Comparison of ENCODE assay signal across 23 cellular contexts in the genomic region with DNA sequence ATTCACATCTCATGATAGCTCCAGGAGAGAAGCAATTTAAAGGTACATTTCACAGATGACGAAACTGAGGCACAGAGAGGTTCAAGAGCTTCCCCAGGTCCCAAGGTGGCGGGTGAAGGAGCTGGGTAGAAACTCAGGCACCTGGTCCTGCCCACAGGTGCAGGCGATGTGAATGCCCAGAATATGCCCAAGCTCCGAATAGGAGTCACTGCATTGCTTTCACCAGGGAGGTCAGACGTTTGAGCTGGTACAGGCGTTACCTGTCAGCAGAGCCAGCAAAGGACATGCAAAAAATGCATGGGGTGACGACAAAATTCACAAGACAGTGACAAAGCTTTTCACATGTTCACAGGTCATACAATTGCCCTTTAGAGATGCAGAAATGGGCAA.
DNase-seq lines count a peak whose midpoint lies in the region; ATAC-seq and TF ChIP-seq lines count a peak whose summit lies in the region.
"Had no signal": no experiment of that assay in that cellular context is flagged by ENCODE, and none has a peak within 500 bp of the region (broad histone marks: within the 10 kb centered on the region; RNA-seq: fewer than 3 reads in every experiment).

No MANE protein-coding gene starts in this region.

- no peak overlapping the region for H3K4me3 ChIP-seq in left ventricle myocardium inferior
- no peak overlapping the region for H3K4me3 ChIP-seq in esophagus muscularis mucosa
- no peak overlapping the region for H3K4me3 ChIP-seq in stomach
- H3K4me3 ChIP-seq: heart right ventricle, lower lobe of right lung, prostate gland, SJSA1 had no signal

- H3K4me1 ChIP-seq in left ventricle myocardium inferior, result peaks cover 32% of the 10 kb centered on the region
- peaks cover 18 to 35% (median 31%) of the 10 kb centered on the region in 4 donors for H3K4me1 ChIP-seq in esophagus muscularis mucosa
- peaks cover 8 to 23% (median 16%) of the 10 kb centered on the region in 4 donors for H3K4me1 ChIP-seq in stomach
- H3K4me1 ChIP-seq: prostate gland had no signal

- TF ChIP-seq EP300 in esophagus muscularis mucosa (IDR thresholded peaks at IDR 0.05), result no peak
- TF ChIP-seq EP300 in stomach (IDR thresholded peaks at IDR 0.05), result no peak

- no peaks in the 10 kb centered on the region for H3K27me3 ChIP-seq in left ventricle myocardium inferior (ENCODE audit: low read depth)
- H3K27me3 ChIP-seq in esophagus muscularis mucosa, result no peaks in the 10 kb centered on the region
- no peaks in the 10 kb centered on the region for H3K27me3 ChIP-seq in stomach
- H3K27me3 ChIP-seq: heart right ventricle, SJSA1 had no signal

- H3K27ac ChIP-seq in left ventricle myocardium inferior (replicated peaks), result peak overlapping the region; percentile 67
- peak overlapping the region; percentile 59 to 85 (median 75) for H3K27ac ChIP-seq in esophagus muscularis mucosa (replicated peaks in 1 of 4)
- H3K27ac ChIP-seq in stomach, result no peak overlapping the region
- H3K27ac ChIP-seq: lower lobe of right lung, SJSA1, WERI-Rb-1 had no signal

- TF ChIP-seq CTCF in left ventricle myocardium inferior (IDR thresholded peaks at IDR 0.05; ENCODE audit: borderline replicate concordance) (no peak), esophagus muscularis mucosa (IDR thresholded peaks at IDR 0.05) (no peak), stomach (IDR thresholded peaks at IDR 0.05) (no peak)

- WGBS in esophagus muscularis mucosa, result 94% methylated on average over 7 of the region's 7 CpGs
- 93 to 97% (median 96%) methylated on average over 7 of the region's 7 CpGs for WGBS in stomach, 5 donors

- ATAC-seq in left ventricle myocardium superior, result no peak
- ATAC-seq: activated T-cell treated with anti-CD3 and anti-CD28 coated beads, Interleukin-2, amount 50 U/mL, for 4 hours; lower lobe of right lung; naive thymus-derived CD8-positive, alpha-beta T cell had no signal

- H3K9me3 ChIP-seq in left ventricle myocardium inferior (replicated peaks), result no peaks in the 10 kb centered on the region
- H3K9me3 ChIP-seq in esophagus muscularis mucosa, result no peaks in the 10 kb centered on the region
- H3K9me3 ChIP-seq in stomach, result no peaks in the 10 kb centered on the region
- H3K9me3 ChIP-seq: heart right ventricle, lower lobe of right lung, prostate gland, SJSA1 had no signal

- DNase-seq in left ventricle myocardium inferior (no peak), left ventricle myocardium superior (no peak), esophagus muscularis mucosa (ENCODE audit: extremely low spot score) (no peak), stomach (peak; percentile 8), NCI-H1092 treated with DMSO at 0.1 percent for 48 hours (lab: John Stamatoyannopoulos, UW) (no peak), ecto neural progenitor cell (ENCODE audit: low spot score) (no peak), retina (no peak)
- DNase-seq: ACHN; activated CD4-positive, alpha-beta T cell treated with anti-CD3 and anti-CD28 coated beads, Interleukin-2, amount 50 U/mL, for 1 hour; activated T-cell treated with anti-CD3 and anti-CD28 coated beads, Interleukin-2, amount 50 U/mL, for 4 hours; DMS53; foreskin melanocyte; heart right ventricle; naive thymus-derived CD8-positive, alpha-beta T cell; NCI-H146; NCI-H446; nucleus accumbens; stimulated activated CD4-positive, alpha-beta T cell treated with anti-CD3 and anti-CD28 coated beads, Interleukin-15, amount 100 ng/mL, for 24 hours; stimulated activated CD4-positive, alpha-beta T cell treated with anti-CD3 and anti-CD28 coated beads, Interleukin-4, amount 100 ng/mL, for 4 hours; WERI-Rb-1 had no signal

- peaks cover 47% of the 10 kb centered on the region for H3K36me3 ChIP-seq in left ventricle myocardium inferior
- H3K36me3 ChIP-seq in esophagus muscularis mucosa, result peaks cover 29 to 69% (median 57%) of the 10 kb centered on the region in 4 donors
- H3K36me3 ChIP-seq in stomach, result peaks cover 32 to 84% (median 74%) of the 10 kb centered on the region in 4 donors
- H3K36me3 ChIP-seq: WERI-Rb-1 had no signal

- intact Hi-C loops in left ventricle myocardium inferior (cut with micrococcal nuclease), result no loop called here
- intact Hi-C loops in left ventricle myocardium superior (cut with micrococcal nuclease), result no loop called here
- intact Hi-C loops in esophagus muscularis mucosa (cut with DNase I), result no loop called here
- intact Hi-C loops in stomach (cut with DNase I; ENCODE audit: low total_unique reads), result no loop called here

- TF ChIP-seq POLR2A in esophagus muscularis mucosa (IDR thresholded peaks at IDR 0.05; ENCODE audit: low read depth), result no peak
- TF ChIP-seq POLR2A in stomach (IDR thresholded peaks at IDR 0.05), result no peak

Comparison
In these comparisons a context has a peak if more than half of its experiments do, and no peak if none do; other contexts are left out.
1. H3K27ac ChIP-seq: peak in left ventricle myocardium inferior (single experiment) and esophagus muscularis mucosa (4 of 4); none in stomach (0 of 5).